Comparison of ENCODE assay signal across 1 cellular context in genomic region chr17:81230043-81230820, GRCh38.
TF ChIP-seq lines count a peak whose summit lies in the region.

No MANE protein-coding gene starts in this region.

TF ChIP-seq in IMR-90, 13 proteins besides CTCF, POLR2A, EP300 and RAD21:
- no peak for TF ChIP-seq CHD1 (IDR thresholded peaks at IDR 0.05; ENCODE audit: low read depth, low read length)
- TF ChIP-seq MAFK (IDR thresholded peaks at IDR 0.05; ENCODE audit: low read depth, low read length), result no peak
- no peak for TF ChIP-seq NFE2L2 (IDR thresholded peaks at IDR 0.05; ENCODE audit: low read depth, low read length)
- no peak for TF ChIP-seq RFX5 (IDR thresholded peaks at IDR 0.05; ENCODE audit: low read depth, low read length)
- TF ChIP-seq SMC3 (IDR thresholded peaks at IDR 0.05; ENCODE audit: low read depth, low read length), result no peak
- no peak for TF ChIP-seq CEBPB (IDR thresholded peaks at IDR 0.05; ENCODE audit: low read depth, low read length)
- TF ChIP-seq FOS (IDR thresholded peaks at IDR 0.05; ENCODE audit: low read depth, low read length), result no peak
- TF ChIP-seq RCOR1 (IDR thresholded peaks at IDR 0.05; ENCODE audit: insufficient replicate concordance, low read length), result no peak
- TF ChIP-seq BHLHE40 (IDR thresholded peaks at IDR 0.05; ENCODE audit: low read depth, low read length), result no peak
